ENCODE assay signal across 1 cellular context in the genomic region with DNA sequence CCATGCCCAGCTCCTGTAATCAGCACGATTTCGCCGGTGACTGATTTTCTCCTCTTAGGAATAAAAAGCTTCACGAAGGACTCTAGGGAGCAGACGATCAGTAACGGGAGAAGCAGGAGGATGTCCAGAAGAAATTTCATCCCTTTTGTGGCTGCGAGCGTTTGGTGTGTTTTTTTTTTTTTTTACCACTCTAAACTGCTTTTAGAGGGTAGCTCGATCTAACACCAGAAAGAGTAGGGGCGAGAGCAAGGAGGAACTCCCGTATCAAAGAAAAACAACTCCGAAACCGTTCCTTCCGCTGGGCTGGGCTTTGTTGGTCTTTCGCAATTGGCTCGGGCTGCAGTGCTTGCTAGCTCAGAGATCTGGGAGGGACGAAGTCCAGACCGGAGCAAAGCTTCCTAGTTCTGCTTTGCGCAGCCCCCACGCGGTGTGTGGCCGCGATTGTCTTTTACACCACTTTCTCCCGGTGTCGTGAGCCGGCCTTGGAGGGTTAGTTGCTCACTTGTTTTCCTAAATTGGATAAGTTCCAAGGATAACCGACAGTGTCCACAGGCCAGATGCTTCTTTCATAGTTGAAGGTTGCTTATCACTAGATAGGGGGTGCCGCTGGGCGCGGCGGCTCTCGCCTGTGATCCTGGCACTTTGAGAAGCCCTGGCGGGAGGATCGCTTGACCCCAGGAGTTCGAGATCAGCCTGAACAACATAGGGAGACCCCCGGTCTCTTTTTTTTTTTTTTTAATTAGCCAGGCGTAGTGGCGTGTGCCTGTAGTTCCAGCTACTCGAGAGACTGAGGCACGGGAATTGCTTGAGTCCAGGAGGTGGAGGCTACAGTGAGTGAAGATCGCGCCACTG.
A peak's percentile ranks its signal among the peaks of the same experiment; 100 is the strongest.
TF ChIP-seq lines count a peak whose summit lies in the region.

A gene with protein sequence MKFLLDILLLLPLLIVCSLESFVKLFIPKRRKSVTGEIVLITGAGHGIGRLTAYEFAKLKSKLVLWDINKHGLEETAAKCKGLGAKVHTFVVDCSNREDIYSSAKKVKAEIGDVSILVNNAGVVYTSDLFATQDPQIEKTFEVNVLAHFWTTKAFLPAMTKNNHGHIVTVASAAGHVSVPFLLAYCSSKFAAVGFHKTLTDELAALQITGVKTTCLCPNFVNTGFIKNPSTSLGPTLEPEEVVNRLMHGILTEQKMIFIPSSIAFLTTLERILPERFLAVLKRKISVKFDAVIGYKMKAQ (minus strand): TSS at position 258 of the 852 bp plus-strand sequence. CDS start 118 bp downstream, at position 140.

TF ChIP-seq in HepG2, 621 proteins besides CTCF, POLR2A, EP300 and RAD21 (continued from another document and continues in another):
- TF ChIP-seq, protein P1, sequence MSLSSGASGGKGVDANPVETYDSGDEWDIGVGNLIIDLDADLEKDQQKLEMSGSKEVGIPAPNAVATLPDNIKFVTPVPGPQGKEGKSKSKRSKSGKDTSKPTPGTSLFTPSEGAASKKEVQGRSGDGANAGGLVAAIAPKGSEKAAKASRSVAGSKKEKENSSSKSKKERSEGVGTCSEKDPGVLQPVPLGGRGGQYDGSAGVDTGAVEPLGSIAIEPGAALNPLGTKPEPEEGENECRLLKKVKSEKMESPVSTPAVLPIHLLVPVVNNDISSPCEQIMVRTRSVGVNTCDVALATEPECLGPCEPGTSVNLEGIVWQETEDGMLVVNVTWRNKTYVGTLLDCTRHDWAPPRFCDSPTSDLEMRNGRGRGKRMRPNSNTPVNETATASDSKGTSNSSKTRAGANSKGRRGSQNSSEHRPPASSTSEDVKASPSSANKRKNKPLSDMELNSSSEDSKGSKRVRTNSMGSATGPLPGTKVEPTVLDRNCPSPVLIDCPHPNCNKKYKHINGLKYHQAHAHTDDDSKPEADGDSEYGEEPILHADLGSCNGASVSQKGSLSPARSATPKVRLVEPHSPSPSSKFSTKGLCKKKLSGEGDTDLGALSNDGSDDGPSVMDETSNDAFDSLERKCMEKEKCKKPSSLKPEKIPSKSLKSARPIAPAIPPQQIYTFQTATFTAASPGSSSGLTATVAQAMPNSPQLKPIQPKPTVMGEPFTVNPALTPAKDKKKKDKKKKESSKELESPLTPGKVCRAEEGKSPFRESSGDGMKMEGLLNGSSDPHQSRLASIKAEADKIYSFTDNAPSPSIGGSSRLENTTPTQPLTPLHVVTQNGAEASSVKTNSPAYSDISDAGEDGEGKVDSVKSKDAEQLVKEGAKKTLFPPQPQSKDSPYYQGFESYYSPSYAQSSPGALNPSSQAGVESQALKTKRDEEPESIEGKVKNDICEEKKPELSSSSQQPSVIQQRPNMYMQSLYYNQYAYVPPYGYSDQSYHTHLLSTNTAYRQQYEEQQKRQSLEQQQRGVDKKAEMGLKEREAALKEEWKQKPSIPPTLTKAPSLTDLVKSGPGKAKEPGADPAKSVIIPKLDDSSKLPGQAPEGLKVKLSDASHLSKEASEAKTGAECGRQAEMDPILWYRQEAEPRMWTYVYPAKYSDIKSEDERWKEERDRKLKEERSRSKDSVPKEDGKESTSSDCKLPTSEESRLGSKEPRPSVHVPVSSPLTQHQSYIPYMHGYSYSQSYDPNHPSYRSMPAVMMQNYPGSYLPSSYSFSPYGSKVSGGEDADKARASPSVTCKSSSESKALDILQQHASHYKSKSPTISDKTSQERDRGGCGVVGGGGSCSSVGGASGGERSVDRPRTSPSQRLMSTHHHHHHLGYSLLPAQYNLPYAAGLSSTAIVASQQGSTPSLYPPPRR (CRISPR knock-in tag; IDR thresholded peaks at IDR 0.05; ENCODE audit: borderline replicate concordance) = peak; percentile 85; the same call in 1 of the 2 replicates
- TF ChIP-seq, protein P2, sequence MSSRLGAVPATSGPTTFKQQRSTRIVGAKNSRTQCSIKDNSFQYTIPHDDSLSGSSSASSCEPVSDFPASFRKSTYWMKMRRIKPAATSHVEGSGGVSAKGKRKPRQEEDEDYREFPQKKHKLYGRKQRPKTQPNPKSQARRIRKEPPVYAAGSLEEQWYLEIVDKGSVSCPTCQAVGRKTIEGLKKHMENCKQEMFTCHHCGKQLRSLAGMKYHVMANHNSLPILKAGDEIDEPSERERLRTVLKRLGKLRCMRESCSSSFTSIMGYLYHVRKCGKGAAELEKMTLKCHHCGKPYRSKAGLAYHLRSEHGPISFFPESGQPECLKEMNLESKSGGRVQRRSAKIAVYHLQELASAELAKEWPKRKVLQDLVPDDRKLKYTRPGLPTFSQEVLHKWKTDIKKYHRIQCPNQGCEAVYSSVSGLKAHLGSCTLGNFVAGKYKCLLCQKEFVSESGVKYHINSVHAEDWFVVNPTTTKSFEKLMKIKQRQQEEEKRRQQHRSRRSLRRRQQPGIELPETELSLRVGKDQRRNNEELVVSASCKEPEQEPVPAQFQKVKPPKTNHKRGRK (CRISPR knock-in tag; IDR thresholded peaks at IDR 0.05) = no peak
- peak; percentile 96 for TF ChIP-seq HNRNPLL (IDR thresholded peaks at IDR 0.05; ENCODE audit: low read depth, low read length, poor library complexity, severe bottlenecking)
- TF ChIP-seq MYNN (CRISPR knock-in tag; IDR thresholded peaks at IDR 0.05; ENCODE audit: low read depth) = no peak
- TF ChIP-seq, protein P3, sequence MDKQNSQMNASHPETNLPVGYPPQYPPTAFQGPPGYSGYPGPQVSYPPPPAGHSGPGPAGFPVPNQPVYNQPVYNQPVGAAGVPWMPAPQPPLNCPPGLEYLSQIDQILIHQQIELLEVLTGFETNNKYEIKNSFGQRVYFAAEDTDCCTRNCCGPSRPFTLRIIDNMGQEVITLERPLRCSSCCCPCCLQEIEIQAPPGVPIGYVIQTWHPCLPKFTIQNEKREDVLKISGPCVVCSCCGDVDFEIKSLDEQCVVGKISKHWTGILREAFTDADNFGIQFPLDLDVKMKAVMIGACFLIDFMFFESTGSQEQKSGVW (CRISPR knock-in tag; IDR thresholded peaks at IDR 0.05; ENCODE audit: borderline replicate concordance) = no peak
- TF ChIP-seq, protein P4, sequence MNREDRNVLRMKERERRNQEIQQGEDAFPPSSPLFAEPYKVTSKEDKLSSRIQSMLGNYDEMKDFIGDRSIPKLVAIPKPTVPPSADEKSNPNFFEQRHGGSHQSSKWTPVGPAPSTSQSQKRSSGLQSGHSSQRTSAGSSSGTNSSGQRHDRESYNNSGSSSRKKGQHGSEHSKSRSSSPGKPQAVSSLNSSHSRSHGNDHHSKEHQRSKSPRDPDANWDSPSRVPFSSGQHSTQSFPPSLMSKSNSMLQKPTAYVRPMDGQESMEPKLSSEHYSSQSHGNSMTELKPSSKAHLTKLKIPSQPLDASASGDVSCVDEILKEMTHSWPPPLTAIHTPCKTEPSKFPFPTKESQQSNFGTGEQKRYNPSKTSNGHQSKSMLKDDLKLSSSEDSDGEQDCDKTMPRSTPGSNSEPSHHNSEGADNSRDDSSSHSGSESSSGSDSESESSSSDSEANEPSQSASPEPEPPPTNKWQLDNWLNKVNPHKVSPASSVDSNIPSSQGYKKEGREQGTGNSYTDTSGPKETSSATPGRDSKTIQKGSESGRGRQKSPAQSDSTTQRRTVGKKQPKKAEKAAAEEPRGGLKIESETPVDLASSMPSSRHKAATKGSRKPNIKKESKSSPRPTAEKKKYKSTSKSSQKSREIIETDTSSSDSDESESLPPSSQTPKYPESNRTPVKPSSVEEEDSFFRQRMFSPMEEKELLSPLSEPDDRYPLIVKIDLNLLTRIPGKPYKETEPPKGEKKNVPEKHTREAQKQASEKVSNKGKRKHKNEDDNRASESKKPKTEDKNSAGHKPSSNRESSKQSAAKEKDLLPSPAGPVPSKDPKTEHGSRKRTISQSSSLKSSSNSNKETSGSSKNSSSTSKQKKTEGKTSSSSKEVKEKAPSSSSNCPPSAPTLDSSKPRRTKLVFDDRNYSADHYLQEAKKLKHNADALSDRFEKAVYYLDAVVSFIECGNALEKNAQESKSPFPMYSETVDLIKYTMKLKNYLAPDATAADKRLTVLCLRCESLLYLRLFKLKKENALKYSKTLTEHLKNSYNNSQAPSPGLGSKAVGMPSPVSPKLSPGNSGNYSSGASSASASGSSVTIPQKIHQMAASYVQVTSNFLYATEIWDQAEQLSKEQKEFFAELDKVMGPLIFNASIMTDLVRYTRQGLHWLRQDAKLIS (CRISPR knock-in tag; IDR thresholded peaks at IDR 0.05) = peak; percentile 47; the same call in 1 of the 2 replicates
- no peak for TF ChIP-seq SOX6 (IDR thresholded peaks at IDR 0.05)
- TF ChIP-seq SOX6 (CRISPR knock-in tag; IDR thresholded peaks at IDR 0.05) = peak; percentile 96
- TF ChIP-seq KMT2B (CRISPR knock-in tag; IDR thresholded peaks at IDR 0.05) = peak; percentile 42; the same call in 1 of the 2 replicates
- no peak for TF ChIP-seq ZNF572 (CRISPR knock-in tag; IDR thresholded peaks at IDR 0.05)
- TF ChIP-seq, protein P5, sequence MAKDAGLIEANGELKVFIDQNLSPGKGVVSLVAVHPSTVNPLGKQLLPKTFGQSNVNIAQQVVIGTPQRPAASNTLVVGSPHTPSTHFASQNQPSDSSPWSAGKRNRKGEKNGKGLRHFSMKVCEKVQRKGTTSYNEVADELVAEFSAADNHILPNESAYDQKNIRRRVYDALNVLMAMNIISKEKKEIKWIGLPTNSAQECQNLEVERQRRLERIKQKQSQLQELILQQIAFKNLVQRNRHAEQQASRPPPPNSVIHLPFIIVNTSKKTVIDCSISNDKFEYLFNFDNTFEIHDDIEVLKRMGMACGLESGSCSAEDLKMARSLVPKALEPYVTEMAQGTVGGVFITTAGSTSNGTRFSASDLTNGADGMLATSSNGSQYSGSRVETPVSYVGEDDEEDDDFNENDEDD (CRISPR knock-in tag; IDR thresholded peaks at IDR 0.05; ENCODE audit: borderline replicate concordance) = peak; percentile 41; the same call in 1 of the 2 replicates
- no peak for TF ChIP-seq KLF9 (CRISPR knock-in tag; IDR thresholded peaks at IDR 0.05; ENCODE audit: low read depth)
- TF ChIP-seq, protein P6, sequence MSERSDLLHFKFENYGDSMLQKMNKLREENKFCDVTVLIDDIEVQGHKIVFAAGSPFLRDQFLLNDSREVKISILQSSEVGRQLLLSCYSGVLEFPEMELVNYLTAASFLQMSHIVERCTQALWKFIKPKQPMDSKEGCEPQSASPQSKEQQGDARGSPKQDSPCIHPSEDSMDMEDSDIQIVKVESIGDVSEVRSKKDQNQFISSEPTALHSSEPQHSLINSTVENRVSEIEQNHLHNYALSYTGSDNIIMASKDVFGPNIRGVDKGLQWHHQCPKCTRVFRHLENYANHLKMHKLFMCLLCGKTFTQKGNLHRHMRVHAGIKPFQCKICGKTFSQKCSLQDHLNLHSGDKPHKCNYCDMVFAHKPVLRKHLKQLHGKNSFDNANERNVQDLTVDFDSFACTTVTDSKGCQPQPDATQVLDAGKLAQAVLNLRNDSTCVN (CRISPR knock-in tag; IDR thresholded peaks at IDR 0.05; ENCODE audit: borderline replicate concordance) = peak; percentile 76
- no peak for TF ChIP-seq ADNP (CRISPR knock-in tag; IDR thresholded peaks at IDR 0.05)
- peak; percentile 86 for TF ChIP-seq ZSCAN31 (CRISPR knock-in tag; IDR thresholded peaks at IDR 0.05; ENCODE audit: low read depth)
- no peak for TF ChIP-seq NFYC (CRISPR knock-in tag; IDR thresholded peaks at IDR 0.05)
- TF ChIP-seq ZNF329 (CRISPR knock-in tag; IDR thresholded peaks at IDR 0.05; ENCODE audit: low read depth) = 0 out of 2 replicates have a peak, but pooled peaks have one; percentile 46
- TF ChIP-seq HCFC1 (IDR thresholded peaks at IDR 0.05; ENCODE audit: low read depth, low read length) = no peak
- 0 out of 2 replicates have a peak, but pooled peaks have one; percentile 47 for TF ChIP-seq GTF3A (CRISPR knock-in tag; conservative IDR thresholded peaks at IDR 0.05)
- TF ChIP-seq XRCC5 (optimal IDR thresholded peaks at IDR 0.05; ENCODE audit: low read length) = peak; percentile 97
- TF ChIP-seq, protein P7, sequence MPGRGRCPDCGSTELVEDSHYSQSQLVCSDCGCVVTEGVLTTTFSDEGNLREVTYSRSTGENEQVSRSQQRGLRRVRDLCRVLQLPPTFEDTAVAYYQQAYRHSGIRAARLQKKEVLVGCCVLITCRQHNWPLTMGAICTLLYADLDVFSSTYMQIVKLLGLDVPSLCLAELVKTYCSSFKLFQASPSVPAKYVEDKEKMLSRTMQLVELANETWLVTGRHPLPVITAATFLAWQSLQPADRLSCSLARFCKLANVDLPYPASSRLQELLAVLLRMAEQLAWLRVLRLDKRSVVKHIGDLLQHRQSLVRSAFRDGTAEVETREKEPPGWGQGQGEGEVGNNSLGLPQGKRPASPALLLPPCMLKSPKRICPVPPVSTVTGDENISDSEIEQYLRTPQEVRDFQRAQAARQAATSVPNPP (CRISPR knock-in tag; IDR thresholded peaks at IDR 0.05) = peak; percentile 64; the same call in 1 of the 2 replicates
- TF ChIP-seq, protein P8, sequence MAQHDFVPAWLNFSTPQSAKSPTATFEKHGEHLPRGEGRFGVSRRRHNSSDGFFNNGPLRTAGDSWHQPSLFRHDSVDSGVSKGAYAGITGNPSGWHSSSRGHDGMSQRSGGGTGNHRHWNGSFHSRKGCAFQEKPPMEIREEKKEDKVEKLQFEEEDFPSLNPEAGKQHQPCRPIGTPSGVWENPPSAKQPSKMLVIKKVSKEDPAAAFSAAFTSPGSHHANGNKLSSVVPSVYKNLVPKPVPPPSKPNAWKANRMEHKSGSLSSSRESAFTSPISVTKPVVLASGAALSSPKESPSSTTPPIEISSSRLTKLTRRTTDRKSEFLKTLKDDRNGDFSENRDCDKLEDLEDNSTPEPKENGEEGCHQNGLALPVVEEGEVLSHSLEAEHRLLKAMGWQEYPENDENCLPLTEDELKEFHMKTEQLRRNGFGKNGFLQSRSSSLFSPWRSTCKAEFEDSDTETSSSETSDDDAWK (CRISPR knock-in tag; IDR thresholded peaks at IDR 0.05) = no peak
- TF ChIP-seq ZNF839 (CRISPR knock-in tag; IDR thresholded peaks at IDR 0.05; ENCODE audit: borderline replicate concordance) = 0 out of 2 replicates have a peak, but pooled peaks have one; percentile 46
- peak; percentile 81 for TF ChIP-seq RFXAP (CRISPR knock-in tag; IDR thresholded peaks at IDR 0.05; ENCODE audit: borderline replicate concordance)
- TF ChIP-seq, protein P9, sequence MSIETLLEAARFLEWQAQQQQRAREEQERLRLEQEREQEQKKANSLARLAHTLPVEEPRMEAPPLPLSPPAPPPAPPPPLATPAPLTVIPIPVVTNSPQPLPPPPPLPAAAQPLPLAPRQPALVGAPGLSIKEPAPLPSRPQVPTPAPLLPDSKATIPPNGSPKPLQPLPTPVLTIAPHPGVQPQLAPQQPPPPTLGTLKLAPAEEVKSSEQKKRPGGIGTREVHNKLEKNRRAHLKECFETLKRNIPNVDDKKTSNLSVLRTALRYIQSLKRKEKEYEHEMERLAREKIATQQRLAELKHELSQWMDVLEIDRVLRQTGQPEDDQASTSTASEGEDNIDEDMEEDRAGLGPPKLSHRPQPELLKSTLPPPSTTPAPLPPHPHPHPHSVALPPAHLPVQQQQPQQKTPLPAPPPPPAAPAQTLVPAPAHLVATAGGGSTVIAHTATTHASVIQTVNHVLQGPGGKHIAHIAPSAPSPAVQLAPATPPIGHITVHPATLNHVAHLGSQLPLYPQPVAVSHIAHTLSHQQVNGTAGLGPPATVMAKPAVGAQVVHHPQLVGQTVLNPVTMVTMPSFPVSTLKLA (IDR thresholded peaks at IDR 0.05) = no peak
- TF ChIP-seq MAFG (CRISPR knock-in tag; IDR thresholded peaks at IDR 0.05) = no peak
- peak; percentile 77 for TF ChIP-seq PHF8 (CRISPR knock-in tag; IDR thresholded peaks at IDR 0.05)
- no peak; the same call in 1 of the 2 replicates for TF ChIP-seq ZNF44 (CRISPR knock-in tag; IDR thresholded peaks at IDR 0.05)
- peak; percentile 23; the same call in 1 of the 2 replicates for TF ChIP-seq KDM3A (CRISPR knock-in tag; IDR thresholded peaks at IDR 0.05; ENCODE audit: low read depth)
- TF ChIP-seq, protein P10, sequence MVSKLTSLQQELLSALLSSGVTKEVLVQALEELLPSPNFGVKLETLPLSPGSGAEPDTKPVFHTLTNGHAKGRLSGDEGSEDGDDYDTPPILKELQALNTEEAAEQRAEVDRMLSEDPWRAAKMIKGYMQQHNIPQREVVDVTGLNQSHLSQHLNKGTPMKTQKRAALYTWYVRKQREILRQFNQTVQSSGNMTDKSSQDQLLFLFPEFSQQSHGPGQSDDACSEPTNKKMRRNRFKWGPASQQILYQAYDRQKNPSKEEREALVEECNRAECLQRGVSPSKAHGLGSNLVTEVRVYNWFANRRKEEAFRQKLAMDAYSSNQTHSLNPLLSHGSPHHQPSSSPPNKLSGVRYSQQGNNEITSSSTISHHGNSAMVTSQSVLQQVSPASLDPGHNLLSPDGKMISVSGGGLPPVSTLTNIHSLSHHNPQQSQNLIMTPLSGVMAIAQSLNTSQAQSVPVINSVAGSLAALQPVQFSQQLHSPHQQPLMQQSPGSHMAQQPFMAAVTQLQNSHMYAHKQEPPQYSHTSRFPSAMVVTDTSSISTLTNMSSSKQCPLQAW (CRISPR knock-in tag; IDR thresholded peaks at IDR 0.05) = peak; percentile 87
